In genomic region chr12:3298603-3299002, GRCh38 we compare ENCODE assay signal across 18 cellular contexts.
DNase-seq lines count a peak whose midpoint lies in the region; ATAC-seq and TF ChIP-seq lines count a peak whose summit lies in the region.
"Had no signal": no experiment of that assay in that cellular context is flagged by ENCODE, and none has a peak within 500 bp of the region (broad histone marks: within the 10 kb centered on the region; RNA-seq: fewer than 3 reads in every experiment).

No MANE protein-coding gene starts in this region.

- H3K9me3 ChIP-seq in IMR-90 (ENCODE audit: control insufficient read depth, insufficient read depth, low read length) = no peaks in the 10 kb centered on the region
- H3K9me3 ChIP-seq: A549; BLaER1 treated with 17β-estradiol and CSF1 and Interleukin-3, amounts not matched to agents 10 nM and 100 nM; Caco-2 had no signal

- no peak overlapping the region for H3K4ac ChIP-seq in IMR-90 (ENCODE audit: low read depth, low read length)

- DNase-seq in DMS 273 (lab: John Stamatoyannopoulos, UW; ENCODE audit: unreplicated experiment) = peak; percentile 16
- DNase-seq in DMS 273 treated with DMSO at 0.1 percent for 48 hours (lab: John Stamatoyannopoulos, UW) = no peak
- peak; percentile 21 for DNase-seq in G401 (ENCODE audit: low spot score)
- DNase-seq in IMR-90 = no peak
- DNase-seq in NCI-H1694 treated with DMSO at 0.1 percent for 48 hours (lab: John Stamatoyannopoulos, UW) = no peak
- DNase-seq: AML-193; Caco-2; Calu3; CD4-positive, alpha-beta T cell; CD8-positive, alpha-beta T cell; DMS79 treated with DMSO at 0.1 percent for 48 hours; GDM1 had no signal

- H2BK120ac ChIP-seq in IMR-90 (ENCODE audit: low read depth, low read length) = no peak overlapping the region

- ATAC-seq in IMR-90 (ENCODE audit: low read depth) (no peak), HG02885 (IDR thresholded peaks at IDR 0.05; ENCODE audit: poor library complexity, unreplicated experiment) (no peak)
- ATAC-seq: CD8-positive, alpha-beta T cell; GM12878 had no signal

- POLR2A ChIA-PET in IMR-90 (lab: Charles Lee; ENCODE audit: unreplicated experiment) = no interaction called here

- peak overlapping the region; percentile 13 for H2AFZ ChIP-seq in IMR-90 (replicated peaks; ENCODE audit: low read length, poor library complexity)

- H3K36me3 ChIP-seq in IMR-90 (ENCODE audit: control insufficient read depth, insufficient read depth, low read length) = no peaks in the 10 kb centered on the region
- H3K36me3 ChIP-seq: BLaER1 treated with 17β-estradiol and CSF1 and Interleukin-3, amounts not matched to agents 10 nM and 100 nM had no signal

- no peaks in the 10 kb centered on the region; the same call in 1 of the 2 replicates for H3K27me3 ChIP-seq in IMR-90 (ENCODE audit: control insufficient read depth, insufficient read depth, low read length)
- H3K27me3 ChIP-seq: BLaER1 treated with 17β-estradiol and CSF1 and Interleukin-3, amounts not matched to agents 10 nM and 100 nM had no signal

- no peak for TF ChIP-seq RAD21 in IMR-90 (IDR thresholded peaks at IDR 0.05; ENCODE audit: low read length)

- intact Hi-C loops in IMR-90 (cut with micrococcal nuclease) = loop anchor here (5.0 kb wide), 1 partner anchor 359 kb away; no protein-coding TSS in a partner anchor

- no peak overlapping the region for H2BK20ac ChIP-seq in IMR-90 (ENCODE audit: low read depth, low read length)

- no peak overlapping the region for H2AK5ac ChIP-seq in IMR-90 (ENCODE audit: low read depth, low read length)

- peaks cover 7% of the 10 kb centered on the region; the same call in 1 of the 2 replicates for H4K20me1 ChIP-seq in IMR-90 (ENCODE audit: insufficient read depth, low read length)

- dilution Hi-C loops in IMR-90 (cut with HindIII; ENCODE audit: low sequenced_read_pairs, unreplicated experiment) = no loop called here

- no peak for TF ChIP-seq CTCF in IMR-90 (conservative IDR thresholded peaks at IDR 0.05; ENCODE audit: low read depth, low read length)

- 82% methylated on average over 9 of the region's 17 CpGs; no CpG with 5 or more reads in 1 of the 2 experiments for WGBS in IMR-90 (ENCODE audit: extremely low coverage in 2 of 2, insufficient read length in 1 of 2), 2 experiments

- in situ Hi-C loops in G401 (cut with HindIII; ENCODE audit: low sequenced_read_pairs) (loop anchor here (25.0 kb wide), 1 partner anchor 211 kb away; the partner anchor contains the start of gene TSPAN9), IMR-90 (cut with MboI; ENCODE audit: low sequenced_read_pairs) (loop anchor here (10.0 kb wide), 1 partner anchor 506 kb away; no protein-coding TSS in a partner anchor)

- BruUV-seq in IMR-90 (replicated peaks; lab: Mats Ljungman, UMichigan) = no TSS peak

- no peak overlapping the region for H3K9ac ChIP-seq in IMR-90 (ENCODE audit: low read depth, low read length)

- H3K56ac ChIP-seq in IMR-90 (ENCODE audit: extremely low read depth, insufficient read depth, low read length) = no peak overlapping the region

- no peak overlapping the region for H3K4me3 ChIP-seq in IMR-90 (ENCODE audit: insufficient read depth, low read depth, low read length)
- H3K4me3 ChIP-seq: A549; BLaER1 treated with 17β-estradiol and CSF1 and Interleukin-3, amounts not matched to agents 10 nM and 100 nM; GM12878 had no signal

- CTCF ChIA-PET in IMR-90 (lab: Yijun Ruan, JAX) = interaction anchor here (2.4 to 2.6 kb wide), 2 partner anchors 473 to 479 kb away, joined by 12 to 15 read pairs; no protein-coding TSS in a partner anchor

- no peak overlapping the region for H3K18ac ChIP-seq in IMR-90 (ENCODE audit: low read depth, low read length)

- H2AK9ac ChIP-seq in IMR-90 (replicated peaks; ENCODE audit: low read depth, low read length, poor library complexity) = peak overlapping the region; percentile 61

- no peak for TF ChIP-seq POLR2A in IMR-90 (IDR thresholded peaks at IDR 0.05; ENCODE audit: low read depth, low read length)

- H2BK15ac ChIP-seq in IMR-90 (ENCODE audit: low read depth, low read length) = no peak overlapping the region

- H3K23ac ChIP-seq in IMR-90 (ENCODE audit: low read depth, low read length) = no peak overlapping the region

- H3K14ac ChIP-seq in IMR-90 (replicated peaks; ENCODE audit: low read depth, low read length) = no peak overlapping the region

- no peak overlapping the region for H4K8ac ChIP-seq in IMR-90 (ENCODE audit: low read depth in 2 of 2, low read length in 2 of 2)

- H3K9me1 ChIP-seq in IMR-90 (ENCODE audit: insufficient read depth, low read length) = peaks cover 2% of the 10 kb centered on the region

- H3K4me1 ChIP-seq in IMR-90 (ENCODE audit: control insufficient read depth, insufficient read depth, low read length) = peaks cover 7% of the 10 kb centered on the region
- H3K4me1 ChIP-seq: Caco-2 had no signal

- H3K27ac ChIP-seq in IMR-90 (ENCODE audit: insufficient read depth, low read length) = no peak overlapping the region
- H3K27ac ChIP-seq: 22Rv1; A549; BLaER1 treated with 17β-estradiol and CSF1 and Interleukin-3, amounts not matched to agents 10 nM and 100 nM; C4-2B had no signal

- H2BK5ac ChIP-seq in IMR-90 (ENCODE audit: low read depth, low read length, poor library complexity, severe bottlenecking) = no peak overlapping the region

- H4K5ac ChIP-seq in IMR-90 (ENCODE audit: low read depth, low read length) = no peak overlapping the region

- H4K91ac ChIP-seq in IMR-90 (ENCODE audit: insufficient read depth, low read depth, low read length) = no peak overlapping the region

- no peaks in the 10 kb centered on the region for H3K79me1 ChIP-seq in IMR-90 (ENCODE audit: low read depth in 1 of 2, low read length in 2 of 2)

- no peak overlapping the region for H3K4me2 ChIP-seq in IMR-90 (ENCODE audit: low read depth, low read length)
- H3K4me2 ChIP-seq: A549 had no signal

TF ChIP-seq in IMR-90, 13 proteins besides CTCF, POLR2A, EP300 and RAD21:
- TF ChIP-seq FOS (IDR thresholded peaks at IDR 0.05; ENCODE audit: low read depth, low read length) (no peak), CEBPB (IDR thresholded peaks at IDR 0.05; ENCODE audit: low read depth, low read length) (no peak), RFX5 (IDR thresholded peaks at IDR 0.05; ENCODE audit: low read depth, low read length) (no peak), MAZ (IDR thresholded peaks at IDR 0.05; ENCODE audit: borderline replicate concordance, low read depth, low read length) (no peak), BHLHE40 (IDR thresholded peaks at IDR 0.05; ENCODE audit: low read depth, low read length) (no peak), ELK1 (IDR thresholded peaks at IDR 0.05; ENCODE audit: borderline replicate concordance, low read depth, low read length) (no peak), NFE2L2 (IDR thresholded peaks at IDR 0.05; ENCODE audit: low read depth, low read length) (no peak), CHD1 (IDR thresholded peaks at IDR 0.05; ENCODE audit: low read depth, low read length) (no peak), MAFK (IDR thresholded peaks at IDR 0.05; ENCODE audit: low read depth, low read length) (no peak), USF2 (IDR thresholded peaks at IDR 0.05; ENCODE audit: low read depth, low read length) (no peak), MXI1 (IDR thresholded peaks at IDR 0.05; ENCODE audit: borderline replicate concordance, low read depth, low read length) (no peak), RCOR1 (IDR thresholded peaks at IDR 0.05; ENCODE audit: insufficient replicate concordance, low read length) (no peak)

Comparison
In these comparisons a context has a peak if more than half of its experiments do, and no peak if none do; other contexts are left out.
1. DNase-seq: peak in DMS 273 (single experiment) and G401 (single experiment); none in DMS 273 treated with DMSO at 0.1 percent for 48 hours (single experiment), IMR-90 (single experiment) and NCI-H1694 treated with DMSO at 0.1 percent for 48 hours (single experiment).